Comparison of ENCODE assay signal across 16 cellular contexts in genomic region chr2:23784971-23785370, GRCh38.
DNase-seq lines count a peak whose midpoint lies in the region; ATAC-seq, FAIRE-seq and TF ChIP-seq lines count a peak whose summit lies in the region.
"Had no signal": no experiment of that assay in that cellular context is flagged by ENCODE, and none has a peak within 500 bp of the region (broad histone marks: within the 10 kb centered on the region; RNA-seq: fewer than 3 reads in every experiment).

No MANE protein-coding gene starts in this region.

- no peak for TF ChIP-seq RAD21 in HepG2 (CRISPR knock-in tag; IDR thresholded peaks at IDR 0.05)

- POLR2A ChIA-PET in HepG2 (lab: Yijun Ruan, JAX) = no interaction called here

- H3K4me3 ChIP-seq in HepG2 (replicated peaks in 1 of 3; ENCODE audit: insufficient read depth in 1 of 3, low read depth in 2 of 3, low read length in 3 of 3) = no peak overlapping the region
- H3K4me3 ChIP-seq: BLaER1 treated with 17β-estradiol and CSF1 and Interleukin-3, amounts not matched to agents 10 nM and 100 nM had no signal

- H4K20me1 ChIP-seq in HepG2 (ENCODE audit: insufficient read depth, low read length) = no peaks in the 10 kb centered on the region
- H4K20me1 ChIP-seq: BLaER1 treated with 17β-estradiol and CSF1 and Interleukin-3, amounts not matched to agents 10 nM and 100 nM had no signal

- FAIRE-seq in HepG2 (lab: Jason Lieb, UNC) = no peak
- FAIRE-seq: HTR-8/SVneo had no signal

- H3K4me1 ChIP-seq in HepG2 (ENCODE audit: insufficient read depth, low read length) = peaks cover 20% of the 10 kb centered on the region

- no peak overlapping the region for H3K27ac ChIP-seq in HepG2 (ENCODE audit: extremely low read length, insufficient read depth, low read length)
- H3K27ac ChIP-seq: BLaER1 treated with 17β-estradiol and CSF1 and Interleukin-3, amounts not matched to agents 10 nM and 100 nM had no signal

- TF ChIP-seq CTCF in HepG2 (CRISPR knock-in tag; IDR thresholded peaks at IDR 0.05) = no peak

- CTCF ChIA-PET in HepG2 (lab: Yijun Ruan, JAX; ENCODE audit: low intra/inter-chr PET ratio, low total read pairs) = no interaction called here

- no peaks in the 10 kb centered on the region for H3K9me3 Mint-ChIP-seq in central memory CD8-positive, alpha-beta T cell
- H3K9me3 Mint-ChIP-seq in activated naive CD8-positive, alpha-beta T cell treated with anti-CD3 and anti-CD28 coated beads, Interleukin-2, amount 50 U/mL, for 24 hours = no peaks in the 10 kb centered on the region
- H3K9me3 Mint-ChIP-seq: CD8-positive, alpha-beta T cell; H9; IgD-negative memory B cell had no signal

- H3K27me3 Mint-ChIP-seq in T-helper 17 cell = no peaks in the 10 kb centered on the region
- no peaks in the 10 kb centered on the region for H3K27me3 Mint-ChIP-seq in central memory CD8-positive, alpha-beta T cell
- H3K27me3 Mint-ChIP-seq in activated naive CD8-positive, alpha-beta T cell treated with anti-CD3 and anti-CD28 coated beads, Interleukin-2, amount 50 U/mL, for 24 hours = no peaks in the 10 kb centered on the region
- H3K27me3 Mint-ChIP-seq: B cell, IgD-negative memory B cell had no signal

- peaks cover 4 to 6% of the 10 kb centered on the region in 2 experiments; a peak in 4 of 5 replicates for H3K36me3 ChIP-seq in HepG2 (replicated peaks in 1 of 2; ENCODE audit: control insufficient read depth in 1 of 2, insufficient read depth in 2 of 2, low read length in 2 of 2)

- H3K4me3 Mint-ChIP-seq in T-helper 17 cell = no peak overlapping the region
- H3K4me3 Mint-ChIP-seq in central memory CD8-positive, alpha-beta T cell = no peak overlapping the region
- H3K4me3 Mint-ChIP-seq in activated naive CD8-positive, alpha-beta T cell treated with anti-CD3 and anti-CD28 coated beads, Interleukin-2, amount 50 U/mL, for 24 hours = no peak overlapping the region
- H3K4me3 Mint-ChIP-seq: B cell; CD8-positive, alpha-beta T cell; H9; IgD-negative memory B cell had no signal

- no peaks in the 10 kb centered on the region for H3K27me3 ChIP-seq in HepG2 (ENCODE audit: control insufficient read depth in 1 of 2, insufficient read depth in 2 of 2, low read length in 2 of 2)
- H3K27me3 ChIP-seq: BLaER1 treated with 17β-estradiol and CSF1 and Interleukin-3, amounts not matched to agents 10 nM and 100 nM had no signal

- H3K36me3 Mint-ChIP-seq in T-helper 17 cell (ENCODE audit: low read depth) = peaks cover 3% of the 10 kb centered on the region
- H3K36me3 Mint-ChIP-seq in central memory CD8-positive, alpha-beta T cell (ENCODE audit: insufficient read depth) = peaks cover 19% of the 10 kb centered on the region
- peaks cover 29% of the 10 kb centered on the region for H3K36me3 Mint-ChIP-seq in activated naive CD8-positive, alpha-beta T cell treated with anti-CD3 and anti-CD28 coated beads, Interleukin-2, amount 50 U/mL, for 24 hours (ENCODE audit: low read depth)

- TF ChIP-seq POLR2A in HepG2 (IDR thresholded peaks at IDR 0.05; ENCODE audit: insufficient read depth in 1 of 2, low read depth in 2 of 2, low read length in 2 of 2) = no peak

- BruUV-seq in HepG2 (replicated peaks; lab: Mats Ljungman, UMichigan) = TSS peak; percentile 7

- no peak overlapping the region for H2AFZ ChIP-seq in HepG2 (ENCODE audit: low read length)

- intact Hi-C loops in HepG2 (cut with micrococcal nuclease; ENCODE audit: unreplicated experiment) = no loop called here

- no peaks in the 10 kb centered on the region for H3K79me2 ChIP-seq in HepG2 (ENCODE audit: insufficient read depth, low read length)

- TF ChIP-seq EP300 in HepG2 (IDR thresholded peaks at IDR 0.05; ENCODE audit: low read depth in 2 of 2, low read length in 2 of 2) (no peak), HepG2 (CRISPR knock-in tag; IDR thresholded peaks at IDR 0.05; ENCODE audit: borderline replicate concordance) (no peak)

- in situ Hi-C loops in HepG2 (cut with HindIII; ENCODE audit: extremely low pct_ligation_motif_present, low pct_unique_long_range_greater_than_20kb) = no loop called here

- DNase-seq in T-helper 17 cell = no peak
- no peak for DNase-seq in central memory CD8-positive, alpha-beta T cell (ENCODE audit: low spot score in 2 of 2)
- DNase-seq in HepG2 (ENCODE audit: low spot score) = peak; percentile 29
- no peak for DNase-seq in activated naive CD8-positive, alpha-beta T cell treated with anti-CD3 and anti-CD28 coated beads, Interleukin-2, amount 50 U/mL, for 24 hours
- no peak for DNase-seq in hepatic stellate cell (ENCODE audit: low spot score)
- DNase-seq: Calu3; CD8-positive, alpha-beta T cell; DMS79 treated with DMSO at 0.1 percent for 48 hours; GF-D8; GOT3; H9 had no signal

- H3K27ac Mint-ChIP-seq in T-helper 17 cell = peak overlapping the region; percentile 2
- H3K27ac Mint-ChIP-seq in central memory CD8-positive, alpha-beta T cell (ENCODE audit: low read depth) = peak overlapping the region; percentile 22
- no peak overlapping the region for H3K27ac Mint-ChIP-seq in activated naive CD8-positive, alpha-beta T cell treated with anti-CD3 and anti-CD28 coated beads, Interleukin-2, amount 50 U/mL, for 24 hours
- H3K27ac Mint-ChIP-seq: B cell; CD8-positive, alpha-beta T cell; H9; IgD-negative memory B cell had no signal

- no peak for ATAC-seq in T-helper 17 cell
- no peak for ATAC-seq in central memory CD8-positive, alpha-beta T cell (replicated peaks; ENCODE audit: extremely low read depth, poor library complexity, severe bottlenecking)
- ATAC-seq in HepG2 = peak; percentile 55
- no peak for ATAC-seq in activated naive CD8-positive, alpha-beta T cell treated with anti-CD3 and anti-CD28 coated beads, Interleukin-2, amount 50 U/mL, for 24 hours
- ATAC-seq in esophagus mucosa = no peak
- ATAC-seq: CD8-positive, alpha-beta T cell had no signal

- no peak overlapping the region for H3K4me2 ChIP-seq in HepG2 (ENCODE audit: low read depth, low read length)
- H3K4me2 ChIP-seq: BLaER1 treated with 17β-estradiol and CSF1 and Interleukin-3, amounts not matched to agents 10 nM and 100 nM had no signal

- no peaks in the 10 kb centered on the region for H3K9me3 ChIP-seq in T-helper 17 cell (ENCODE audit: control insufficient read depth, low read length, poor library complexity, severe bottlenecking)
- no peaks in the 10 kb centered on the region for H3K9me3 ChIP-seq in HepG2 (ENCODE audit: low read length)
- H3K9me3 ChIP-seq: BLaER1 treated with 17β-estradiol and CSF1 and Interleukin-3, amounts not matched to agents 10 nM and 100 nM had no signal

- H3K9ac ChIP-seq in HepG2 (ENCODE audit: insufficient read depth, low read depth, low read length) = no peak overlapping the region
- H3K9ac ChIP-seq: BLaER1 treated with 17β-estradiol and CSF1 and Interleukin-3, amounts not matched to agents 10 nM and 100 nM had no signal

- peaks cover 18% of the 10 kb centered on the region for H3K4me1 Mint-ChIP-seq in T-helper 17 cell
- H3K4me1 Mint-ChIP-seq in central memory CD8-positive, alpha-beta T cell = peaks cover 23% of the 10 kb centered on the region
- H3K4me1 Mint-ChIP-seq in activated naive CD8-positive, alpha-beta T cell treated with anti-CD3 and anti-CD28 coated beads, Interleukin-2, amount 50 U/mL, for 24 hours = peaks cover 21% of the 10 kb centered on the region
- H3K4me1 Mint-ChIP-seq: H9 had no signal

TF ChIP-seq in HepG2, 621 proteins besides CTCF, POLR2A, EP300 and RAD21:
- peak; percentile 73; the same call in 1 of the 2 replicates for TF ChIP-seq NCOR1 (IDR thresholded peaks at IDR 0.05; ENCODE audit: borderline replicate concordance, low read length)
- TF ChIP-seq RFXANK (CRISPR knock-in tag; IDR thresholded peaks at IDR 0.05) = peak; percentile 99
- TF ChIP-seq RAD51 (IDR thresholded peaks at IDR 0.05; ENCODE audit: borderline replicate concordance) = no peak
- TF ChIP-seq ZSCAN31 (CRISPR knock-in tag; IDR thresholded peaks at IDR 0.05; ENCODE audit: low read depth) = no peak
- TF ChIP-seq, protein P1, sequence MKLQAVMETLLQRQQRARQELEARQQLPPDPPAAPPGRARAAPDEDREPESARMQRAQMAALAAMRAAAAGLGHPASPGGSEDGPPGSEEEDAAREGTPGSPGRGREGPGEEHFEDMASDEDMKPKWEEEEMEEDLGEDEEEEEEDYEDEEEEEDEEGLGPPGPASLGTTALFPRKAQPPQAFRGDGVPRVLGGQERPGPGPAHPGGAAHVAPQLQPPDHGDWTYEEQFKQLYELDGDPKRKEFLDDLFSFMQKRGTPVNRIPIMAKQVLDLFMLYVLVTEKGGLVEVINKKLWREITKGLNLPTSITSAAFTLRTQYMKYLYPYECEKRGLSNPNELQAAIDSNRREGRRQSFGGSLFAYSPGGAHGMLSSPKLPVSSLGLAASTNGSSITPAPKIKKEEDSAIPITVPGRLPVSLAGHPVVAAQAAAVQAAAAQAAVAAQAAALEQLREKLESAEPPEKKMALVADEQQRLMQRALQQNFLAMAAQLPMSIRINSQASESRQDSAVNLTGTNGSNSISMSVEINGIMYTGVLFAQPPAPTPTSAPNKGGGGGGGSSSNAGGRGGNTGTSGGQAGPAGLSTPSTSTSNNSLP (IDR thresholded peaks at IDR 0.05; ENCODE audit: low read depth, low read length) = peak; percentile 75; the same call in 1 of the 2 replicates
- peak; percentile 36; the same call in 1 of the 2 replicates for TF ChIP-seq CREM (IDR thresholded peaks at IDR 0.05)
- no peak for TF ChIP-seq CREM (CRISPR knock-in tag; IDR thresholded peaks at IDR 0.05)
- peak; percentile 98; the same call in 1 of the 2 replicates for TF ChIP-seq RFXAP (CRISPR knock-in tag; IDR thresholded peaks at IDR 0.05; ENCODE audit: borderline replicate concordance)
- no peak for TF ChIP-seq ZNF251 (CRISPR knock-in tag; IDR thresholded peaks at IDR 0.05)
- peak; percentile 18; the same call in 1 of the 2 replicates for TF ChIP-seq CEBPG (CRISPR knock-in tag; IDR thresholded peaks at IDR 0.05)
- TF ChIP-seq HNF4A (CRISPR knock-in tag; IDR thresholded peaks at IDR 0.05) = peak; percentile 62
- TF ChIP-seq CEBPB (IDR thresholded peaks at IDR 0.05; ENCODE audit: borderline replicate concordance, low read depth, low read length) = peak; percentile 82; the same call in 1 of the 2 replicates
- peak; percentile 61; the same call in 1 of the 2 replicates for TF ChIP-seq ATF7 (IDR thresholded peaks at IDR 0.05)
- TF ChIP-seq ATF7 (CRISPR knock-in tag; IDR thresholded peaks at IDR 0.05) = no peak
- no peak for TF ChIP-seq MEF2D (CRISPR knock-in tag; IDR thresholded peaks at IDR 0.05)
- TF ChIP-seq RFX5 (IDR thresholded peaks at IDR 0.05; ENCODE audit: low read depth, low read length) = peak; percentile 99
- no peak for TF ChIP-seq CREB1 (IDR thresholded peaks at IDR 0.05)
- peak; percentile 65 for TF ChIP-seq CREB1 (CRISPR knock-in tag; IDR thresholded peaks at IDR 0.05)
- no peak for TF ChIP-seq RXRA (CRISPR knock-in tag; IDR thresholded peaks at IDR 0.05)
- TF ChIP-seq ATF1 (CRISPR knock-in tag; IDR thresholded peaks at IDR 0.05) = peak; percentile 35; the same call in 1 of the 2 replicates
